ENCODE assay signal across 16 cellular contexts in genomic region chr12:116590561-116590960, GRCh38. TPM values are rescaled to one million over a fixed set of nuclear protein-coding genes. Genes with fewer than 3 reads are reported as not detected.
DNase-seq lines count a peak whose midpoint lies in the region; ATAC-seq and TF ChIP-seq lines count a peak whose summit lies in the region.
"Had no signal": no experiment of that assay in that cellular context is flagged by ENCODE, and none has a peak within 500 bp of the region (broad histone marks: within the 10 kb centered on the region; RNA-seq: fewer than 3 reads in every experiment).

No MANE protein-coding gene starts in this region.

- no peak overlapping the region for H3K27ac Mint-ChIP-seq in activated naive CD8-positive, alpha-beta T cell treated with anti-CD3 and anti-CD28 coated beads for 36 hours
- H3K27ac Mint-ChIP-seq: T-helper 1 cell treated with Interleukin-12 subunit alpha and Interleukin-12 subunit beta and Interleukin-4 antibody, amounts not matched to agents 30 μg/mL and 1 μg/mL, for 36 hours had no signal

- H3K9me3 ChIP-seq in breast epithelium (no peaks in the 10 kb centered on the region), esophagus squamous epithelium (no peaks in the 10 kb centered on the region), lower lobe of right lung (no peaks in the 10 kb centered on the region)

- no peak for ATAC-seq in lower lobe of right lung

- peaks cover 24% of the 10 kb centered on the region for H3K4me1 Mint-ChIP-seq in activated naive CD8-positive, alpha-beta T cell treated with anti-CD3 and anti-CD28 coated beads for 36 hours

- peak overlapping the region in 2 of 3 donors; percentile 21 to 35 for H3K4me3 ChIP-seq in breast epithelium
- H3K4me3 ChIP-seq in esophagus squamous epithelium = no peak overlapping the region
- H3K4me3 ChIP-seq in lower lobe of right lung = no peak overlapping the region

- 0 out of 2 replicates have a peak, but pooled peaks have one; percentile 14 for TF ChIP-seq CTCF in 22Rv1 (IDR thresholded peaks at IDR 0.05)
- TF ChIP-seq CTCF in breast epithelium (IDR thresholded peaks at IDR 0.05) = no peak
- TF ChIP-seq CTCF in esophagus squamous epithelium (IDR thresholded peaks at IDR 0.05) = no peak
- no peak for TF ChIP-seq CTCF in lower lobe of right lung (IDR thresholded peaks at IDR 0.05)

- H3K27me3 Mint-ChIP-seq in activated naive CD8-positive, alpha-beta T cell treated with anti-CD3 and anti-CD28 coated beads for 36 hours = no peaks in the 10 kb centered on the region

- H3K36me3 ChIP-seq in breast epithelium (no peaks in the 10 kb centered on the region), esophagus squamous epithelium (no peaks in the 10 kb centered on the region), lower lobe of right lung (no peaks in the 10 kb centered on the region)

- DNase-seq in ELF-1 (ENCODE audit: low read depth, low spot score) (peak; percentile 76), NCI-H460 (ENCODE audit: extremely low read depth, low read depth) (peak; percentile 32), breast epithelium (ENCODE audit: low spot score in 2 of 2) (no peak), esophagus squamous epithelium (lab: John Stamatoyannopoulos, UW) (no peak), lower lobe of right lung (no peak), mesenteric fat pad (ENCODE audit: low spot score) (no peak)
- DNase-seq in activated naive CD8-positive, alpha-beta T cell treated with anti-CD3 and anti-CD28 coated beads for 36 hours = no peak
- DNase-seq: activated CD4-positive, alpha-beta T cell treated with anti-CD3 and anti-CD28 coated beads, Interleukin-2, amount 50 U/mL, for 48 hours; effector CD8-positive, alpha-beta T cell; islet precursor cell; NCI-H1930; NK-92 treated with Interleukin-12 subunit alpha and Interleukin-12 subunit beta, amount 100 ng/mL, for 24 hours; stimulated activated CD4-positive, alpha-beta T cell treated with anti-CD3 and anti-CD28 coated beads, Interleukin-2, amount 100 ng/mL, for 24 hours had no signal

- 0 to 13% methylated on average over 1 of the region's 1 CpG for WGBS in esophagus squamous epithelium, 2 donors

- H3K4me1 ChIP-seq in breast epithelium (peaks cover 0 to 13% of the 10 kb centered on the region in 2 donors), esophagus squamous epithelium (peaks cover 17 to 41% (median 23%) of the 10 kb centered on the region in 3 donors), lower lobe of right lung (peaks cover 28% of the 10 kb centered on the region)

- H3K27me3 ChIP-seq in breast epithelium (no peaks in the 10 kb centered on the region), esophagus squamous epithelium (no peaks in the 10 kb centered on the region), lower lobe of right lung (ENCODE audit: low read depth) (no peaks in the 10 kb centered on the region)

- H3K27ac ChIP-seq in 22Rv1 (no peak overlapping the region), breast epithelium (no peak overlapping the region), esophagus squamous epithelium (no peak overlapping the region), lower lobe of right lung (no peak overlapping the region)

- TF ChIP-seq POLR2A in breast epithelium (IDR thresholded peaks at IDR 0.05) = no peak
- no peak for TF ChIP-seq POLR2A in esophagus squamous epithelium (IDR thresholded peaks at IDR 0.05)

- no peak overlapping the region for H3K4me3 Mint-ChIP-seq in activated naive CD8-positive, alpha-beta T cell treated with anti-CD3 and anti-CD28 coated beads for 36 hours
- H3K4me3 Mint-ChIP-seq: T-helper 1 cell treated with Interleukin-12 subunit alpha and Interleukin-12 subunit beta and Interleukin-4 antibody, amounts not matched to agents 30 μg/mL and 1 μg/mL, for 36 hours had no signal

- H3K36me3 Mint-ChIP-seq in activated naive CD8-positive, alpha-beta T cell treated with anti-CD3 and anti-CD28 coated beads for 36 hours = no peaks in the 10 kb centered on the region

- intact Hi-C loops in breast epithelium (cut with DNase I; ENCODE audit: low total_unique reads) = no loop called here
- intact Hi-C loops in esophagus squamous epithelium (cut with DNase I) = loop anchor here (10.0 kb wide), 1 partner anchor 316 kb away; the partner anchor contains the start of gene MED13L
- intact Hi-C loops in lower lobe of right lung (cut with DNase I) = no loop called here

- H3K9me3 Mint-ChIP-seq in activated naive CD8-positive, alpha-beta T cell treated with anti-CD3 and anti-CD28 coated beads for 36 hours = peaks cover 1% of the 10 kb centered on the region

RNA-seq across cellular contexts. Expression of gene MAP1LC3B2, which starts 31.4 kb away (rescaled TPM):
- 0.97 TPM in 1 of 2 replicates, not detected in the other for total RNA-seq in NCI-H460 (2014; rRNA removed; shearing (Covaris generic))
- polyA plus RNA-seq in NCI-H460 (2014; cell fraction: nucleus; rRNA removed) = not detected in 2 replicates
- total RNA-seq in breast epithelium (1 to 10 TPM in 2 of 3 donors, under 1 TPM in 1; 0.98 to 8.5 (median 1.1) TPM), esophagus squamous epithelium (under 1 TPM in 2 of 4 donors, not detected in 2; 0.76 TPM), lower lobe of right lung (1.9 TPM), mesenteric fat pad (1.1 TPM)
- 1 to 10 TPM in 1 of 2 experiments, under 1 TPM in 1; 0.74 to 1.7 TPM for total RNA-seq in activated naive CD8-positive, alpha-beta T cell treated with anti-CD3 and anti-CD28 coated beads for 36 hours
- total RNA-seq: ureter had no signal

Comparison
In these comparisons a context has a peak if more than half of its experiments do, and no peak if none do; other contexts are left out.
1. DNase-seq: peak in ELF-1 (single experiment) and NCI-H460 (single experiment); none in breast epithelium (0 of 2), esophagus squamous epithelium (single experiment), lower lobe of right lung (single experiment), activated naive CD8-positive, alpha-beta T cell treated with anti-CD3 and anti-CD28 coated beads for 36 hours (single experiment) and mesenteric fat pad (single experiment).
2. H3K4me3 ChIP-seq: peak in breast epithelium (2 of 3); none in esophagus squamous epithelium (0 of 4) and lower lobe of right lung (single experiment).